In the genomic region with DNA sequence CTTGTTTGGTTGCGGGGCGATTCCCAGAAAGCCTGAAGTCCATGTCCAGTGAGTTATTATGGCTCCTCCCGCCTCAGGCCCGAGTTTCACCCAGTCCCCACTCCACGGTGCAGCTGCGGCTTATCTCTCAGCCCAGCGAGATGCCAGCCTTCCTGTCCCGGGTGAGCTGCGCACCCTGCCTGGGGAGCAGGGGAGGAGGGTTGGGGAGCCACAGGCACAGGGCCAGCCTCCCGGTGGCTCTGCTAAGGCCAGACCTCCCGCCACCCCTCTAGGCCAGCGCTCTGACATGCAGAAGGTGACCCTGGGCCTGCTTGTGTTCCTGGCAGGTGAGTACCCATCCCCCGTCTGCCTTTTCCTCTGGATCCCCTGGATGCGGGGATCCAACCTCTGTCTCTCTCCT, we compare ENCODE assay signal across 12 cellular contexts. TPM values are rescaled to one million over a fixed set of nuclear protein-coding genes. Genes with fewer than 3 reads are reported as not detected.
A peak's percentile ranks its signal among the peaks of the same experiment; 100 is the strongest.
DNase-seq lines count a peak whose midpoint lies in the region; ATAC-seq and TF ChIP-seq lines count a peak whose summit lies in the region.
"Had no signal": no experiment of that assay in that cellular context is flagged by ENCODE, and none has a peak within 500 bp of the region (broad histone marks: within the 10 kb centered on the region; RNA-seq: fewer than 3 reads in every experiment).

No MANE protein-coding gene starts in this region.

- no peaks in the 10 kb centered on the region for H3K79me2 ChIP-seq in GM23338 (replicated peaks; ENCODE audit: insufficient read depth)

- no peak overlapping the region for H3K23ac ChIP-seq in neuronal stem cell (ENCODE audit: low read depth, low read length, poor library complexity)

- no peaks in the 10 kb centered on the region for H3K79me1 ChIP-seq in neuronal stem cell (ENCODE audit: low read depth, low read length)

- peaks cover 19% of the 10 kb centered on the region for H3K27me3 Mint-ChIP-seq in GM23338 (ENCODE audit: insufficient read depth, low read depth, poor library complexity)
- no peaks in the 10 kb centered on the region for H3K27me3 Mint-ChIP-seq in activated CD4-positive, alpha-beta memory T cell treated with anti-CD3 and anti-CD28 coated beads for 36 hours
- H3K27me3 Mint-ChIP-seq in osteocyte (ENCODE audit: unreplicated experiment): peaks cover 26% of the 10 kb centered on the region

- no peak for TF ChIP-seq CTCF in GM23338 (conservative IDR thresholded peaks at IDR 0.05; ENCODE audit: low read depth in 2 of 2)
- TF ChIP-seq CTCF in osteocyte (IDR thresholded peaks at IDR 0.05): no peak

- intact Hi-C loops in activated CD4-positive, alpha-beta memory T cell treated with anti-CD3 and anti-CD28 coated beads for 36 hours (cut with micrococcal nuclease): no loop called here

- H3K36me3 ChIP-seq in GM23338 (ENCODE audit: insufficient read depth) (no peaks in the 10 kb centered on the region), neuronal stem cell (replicated peaks in 1 of 2; ENCODE audit: control insufficient read depth in 2 of 2, insufficient read depth in 2 of 2, low read length in 2 of 2) (no peaks in the 10 kb centered on the region)

- peaks cover 47% of the 10 kb centered on the region for H3K4me1 Mint-ChIP-seq in GM23338
- H3K4me1 Mint-ChIP-seq in activated CD4-positive, alpha-beta memory T cell treated with anti-CD3 and anti-CD28 coated beads for 36 hours (ENCODE audit: low read depth): peaks cover 9% of the 10 kb centered on the region
- H3K4me1 Mint-ChIP-seq in osteocyte (ENCODE audit: unreplicated experiment): peaks cover 18% of the 10 kb centered on the region

- H2BK5ac ChIP-seq in neuronal stem cell (ENCODE audit: low read length): no peak overlapping the region

- no peaks in the 10 kb centered on the region for H3K36me3 Mint-ChIP-seq in GM23338 (ENCODE audit: low read depth)
- no peaks in the 10 kb centered on the region for H3K36me3 Mint-ChIP-seq in activated CD4-positive, alpha-beta memory T cell treated with anti-CD3 and anti-CD28 coated beads for 36 hours
- H3K36me3 Mint-ChIP-seq in osteocyte (ENCODE audit: unreplicated experiment): no peaks in the 10 kb centered on the region

- DNase-seq in GM23338 (ENCODE audit: low spot score) (no peak), neuronal stem cell (ENCODE audit: low spot score) (no peak), osteocyte (ENCODE audit: extremely low spot score, unreplicated experiment) (no peak)
- DNase-seq in activated CD4-positive, alpha-beta memory T cell treated with anti-CD3 and anti-CD28 coated beads for 36 hours: no peak
- DNase-seq in stimulated activated CD4-positive, alpha-beta T cell treated with anti-CD3 and anti-CD28 coated beads, Interleukin-15, amount 100 ng/mL, for 24 hours: no peak
- DNase-seq: activated CD4-positive, alpha-beta T cell treated with anti-CD3 and anti-CD28 coated beads for 1 hour; activated T-cell treated with anti-CD3 and anti-CD28 coated beads, Interleukin-2, amount 50 U/mL, for 1 hour; stimulated activated CD4-positive, alpha-beta T cell treated with anti-CD3 and anti-CD28 coated beads, Interleukin-1b, Interleukin-23, amount 100 ng/mL, for 48 hours; SW 1271 had no signal

- H3K4me3 Mint-ChIP-seq in GM23338: no peak overlapping the region
- H3K4me3 Mint-ChIP-seq in activated CD4-positive, alpha-beta memory T cell treated with anti-CD3 and anti-CD28 coated beads for 36 hours: no peak overlapping the region
- no peak overlapping the region for H3K4me3 Mint-ChIP-seq in osteocyte (ENCODE audit: unreplicated experiment)

- no peaks in the 10 kb centered on the region; the same call in 2 of the 3 replicates for H3K9me3 Mint-ChIP-seq in GM23338
- H3K9me3 Mint-ChIP-seq in activated CD4-positive, alpha-beta memory T cell treated with anti-CD3 and anti-CD28 coated beads for 36 hours: no peaks in the 10 kb centered on the region
- no peaks in the 10 kb centered on the region for H3K9me3 Mint-ChIP-seq in osteocyte (ENCODE audit: unreplicated experiment)

- no peak overlapping the region for H2BK15ac ChIP-seq in neuronal stem cell (ENCODE audit: low read length)

- no peak overlapping the region for H4K8ac ChIP-seq in neuronal stem cell (ENCODE audit: low read depth, low read length)

- H3K18ac ChIP-seq in neuronal stem cell (ENCODE audit: low read length): no peak overlapping the region

- no peak overlapping the region for H3K4ac ChIP-seq in neuronal stem cell (ENCODE audit: low read length)

- H3K27ac ChIP-seq in GM23338 (ENCODE audit: low read depth) (no peak overlapping the region), cingulate gyrus (ENCODE audit: low read depth, low read length) (peak overlapping the region; percentile 54), neuronal stem cell (replicated peaks; ENCODE audit: low read length) (no peak overlapping the region)

- H2AFZ ChIP-seq in GM23338 (peak overlapping the region; percentile 56), neuronal stem cell (ENCODE audit: low read length) (no peak overlapping the region)

- peaks cover 28% of the 10 kb centered on the region for H3K4me1 ChIP-seq in GM23338 (ENCODE audit: insufficient read depth)
- H3K4me1 ChIP-seq in neuronal stem cell (ENCODE audit: control insufficient read depth in 2 of 2, insufficient read depth in 1 of 2, low read depth in 1 of 2, low read length in 2 of 2): peaks cover 5 to 22% of the 10 kb centered on the region in 2 donors

- H3K4me3 ChIP-seq in GM23338 (no peak overlapping the region), neuronal stem cell (ENCODE audit: low read length in 2 of 2) (no peak overlapping the region)

- no peak overlapping the region for H4K91ac ChIP-seq in neuronal stem cell (ENCODE audit: low read depth, low read length, poor library complexity)

- no peak overlapping the region for H3K14ac ChIP-seq in neuronal stem cell (ENCODE audit: low read length)

- no peak overlapping the region for H2BK120ac ChIP-seq in neuronal stem cell (ENCODE audit: low read depth, low read length)

- H3K9me2 ChIP-seq in GM23338 (ENCODE audit: insufficient read depth): no peaks in the 10 kb centered on the region

- no CpG with 5 or more reads among the region's 14 CpGs for WGBS in neuronal stem cell (ENCODE audit: extremely low coverage in 2 of 2, insufficient read length in 2 of 2, insufficient replicate concordance in 1 of 2), 2 donors

- CTCF ChIA-PET in activated CD4-positive, alpha-beta memory T cell treated with anti-CD3 and anti-CD28 coated beads for 36 hours (lab: Charles Lee): no interaction called here

- no peaks in the 10 kb centered on the region for H3F3A ChIP-seq in GM23338 (replicated peaks; ENCODE audit: low read depth)

- peak overlapping the region; percentile 47 for H2AK5ac ChIP-seq in neuronal stem cell (ENCODE audit: low read depth, low read length)

- H3K9me3 ChIP-seq in neuronal stem cell (replicated peaks in 1 of 2; ENCODE audit: control insufficient read depth in 2 of 2, insufficient read depth in 1 of 2, low read depth in 1 of 2, low read length in 2 of 2): no peaks in the 10 kb centered on the region

- no peak overlapping the region for H2BK12ac ChIP-seq in neuronal stem cell (ENCODE audit: low read length)

- H3K27me3 ChIP-seq in GM23338 (ENCODE audit: insufficient read depth) (no peaks in the 10 kb centered on the region), neuronal stem cell (ENCODE audit: control insufficient read depth in 3 of 3, insufficient read depth in 3 of 3, low read depth in 1 of 3, low read length in 3 of 3) (peaks cover 0 to 39% (median 0%) of the 10 kb centered on the region in 3 experiments)

- POLR2A ChIA-PET in activated CD4-positive, alpha-beta memory T cell treated with anti-CD3 and anti-CD28 coated beads for 36 hours (lab: Charles Lee): no interaction called here

- H3K27ac Mint-ChIP-seq in GM23338 (no peak overlapping the region), osteocyte (ENCODE audit: unreplicated experiment) (no peak overlapping the region)
- H3K27ac Mint-ChIP-seq in activated CD4-positive, alpha-beta memory T cell treated with anti-CD3 and anti-CD28 coated beads for 36 hours: no peak overlapping the region
- H3K27ac Mint-ChIP-seq: progenitor cell of endocrine pancreas had no signal

- peak overlapping the region; percentile 53 for H3K9ac ChIP-seq in neuronal stem cell (ENCODE audit: low read depth, low read length, poor library complexity)

- no peaks in the 10 kb centered on the region for H4K20me1 ChIP-seq in GM23338 (replicated peaks; ENCODE audit: insufficient read depth)

- no peak overlapping the region for H3K4me2 ChIP-seq in GM23338
- no peak overlapping the region for H3K4me2 ChIP-seq in neuronal stem cell (ENCODE audit: insufficient read depth, low read length, poor library complexity, severe bottlenecking)

- peak; percentile 6; the same call in 2 of the 3 replicates for ATAC-seq in GM23338

RNA-seq across cellular contexts. Expression of a gene that starts 3.5 kb away (rescaled TPM):
- not detected in 2 replicates for total RNA-seq in GM23338 (2014; rRNA removed; shearing (Covaris generic))
- polyA plus RNA-seq in GM23338 (2016; fragmentation: Nextera tagmentation; extraction: Ambion mirVana): 0.81 and 0.89 TPM in 2 replicates
- 0.07 TPM for polyA plus RNA-seq in neuronal stem cell (2013, experiment 1 of 2)
- 0.12 TPM for polyA plus RNA-seq in neuronal stem cell (2013, experiment 2 of 2)
- not detected for total RNA-seq in activated CD4-positive, alpha-beta memory T cell treated with anti-CD3 and anti-CD28 coated beads for 36 hours
- total RNA-seq in osteocyte: not detected in 2 replicates
- total RNA-seq: HT1080 had no signal

RNA-seq across cellular contexts. Expression of a gene that starts 15.8 kb away (rescaled TPM):
- 3.6 and 4.3 TPM in 2 replicates for total RNA-seq in GM23338 (2014; rRNA removed; shearing (Covaris generic))
- polyA plus RNA-seq in GM23338 (2016; fragmentation: Nextera tagmentation; extraction: Ambion mirVana): 2.3 and 3.4 TPM in 2 replicates
- 2.0 TPM for polyA plus RNA-seq in neuronal stem cell (2013, experiment 1 of 2)
- polyA plus RNA-seq in neuronal stem cell (2013, experiment 2 of 2): 1.8 TPM
- under 1 TPM; 0.50 to 0.51 TPM for total RNA-seq in activated CD4-positive, alpha-beta memory T cell treated with anti-CD3 and anti-CD28 coated beads for 36 hours
- 0.32 and 0.34 TPM in 2 replicates for total RNA-seq in osteocyte
- total RNA-seq: HT1080, progenitor cell of endocrine pancreas had no signal

RNA-seq across cellular contexts. Expression of a gene that starts 19.5 kb away (rescaled TPM):
- total RNA-seq in GM23338 (2014; rRNA removed; shearing (Covaris generic)): 1.5 and 1.7 TPM in 2 replicates
- polyA plus RNA-seq in GM23338 (2016; fragmentation: Nextera tagmentation; extraction: Ambion mirVana): 26.8 and 31.3 TPM in 2 replicates
- polyA plus RNA-seq in neuronal stem cell (2013, experiment 1 of 2): 0.85 TPM
- 1.2 TPM for polyA plus RNA-seq in neuronal stem cell (2013, experiment 2 of 2)
- total RNA-seq in activated CD4-positive, alpha-beta memory T cell treated with anti-CD3 and anti-CD28 coated beads for 36 hours: 1 to 10 TPM; 2.3 to 2.8 TPM
- total RNA-seq in osteocyte: 0.86 TPM in 1 of 2 replicates, not detected in the other
- total RNA-seq: HT1080, progenitor cell of endocrine pancreas had no signal

RNA-seq across cellular contexts. Expression of a gene that starts 24.0 kb away (rescaled TPM):
- 9.6 and 15.9 TPM in 2 replicates for total RNA-seq in GM23338 (2014; rRNA removed; shearing (Covaris generic))
- 43.7 and 44.0 TPM in 2 replicates for polyA plus RNA-seq in GM23338 (2016; fragmentation: Nextera tagmentation; extraction: Ambion mirVana)
- polyA plus RNA-seq in neuronal stem cell (2013, experiment 1 of 2): 2.3 TPM
- polyA plus RNA-seq in neuronal stem cell (2013, experiment 2 of 2): 2.6 TPM
- total RNA-seq in activated CD4-positive, alpha-beta memory T cell treated with anti-CD3 and anti-CD28 coated beads for 36 hours: under 1 TPM; 0.77 to 0.93 TPM
- total RNA-seq in osteocyte: 0.50 TPM in 1 of 2 replicates, not detected in the other
- total RNA-seq: progenitor cell of endocrine pancreas had no signal

RNA-seq across cellular contexts. Expression of a gene that starts 35.4 kb away (rescaled TPM):
- 97.7 and 98.9 TPM in 2 replicates for total RNA-seq in GM23338 (2014; rRNA removed; shearing (Covaris generic))
- 222 and 233 TPM in 2 replicates for polyA plus RNA-seq in GM23338 (2016; fragmentation: Nextera tagmentation; extraction: Ambion mirVana)
- 47.1 TPM for polyA plus RNA-seq in neuronal stem cell (2013, experiment 1 of 2)
- polyA plus RNA-seq in neuronal stem cell (2013, experiment 2 of 2): 45.6 TPM
- total RNA-seq in activated CD4-positive, alpha-beta memory T cell treated with anti-CD3 and anti-CD28 coated beads for 36 hours: 100 to 1,000 TPM; 334 to 360 TPM
- total RNA-seq in osteocyte: 81.0 and 86.6 TPM in 2 replicates
